Comparison of ENCODE assay signal across 13 cellular contexts in the genomic region with DNA sequence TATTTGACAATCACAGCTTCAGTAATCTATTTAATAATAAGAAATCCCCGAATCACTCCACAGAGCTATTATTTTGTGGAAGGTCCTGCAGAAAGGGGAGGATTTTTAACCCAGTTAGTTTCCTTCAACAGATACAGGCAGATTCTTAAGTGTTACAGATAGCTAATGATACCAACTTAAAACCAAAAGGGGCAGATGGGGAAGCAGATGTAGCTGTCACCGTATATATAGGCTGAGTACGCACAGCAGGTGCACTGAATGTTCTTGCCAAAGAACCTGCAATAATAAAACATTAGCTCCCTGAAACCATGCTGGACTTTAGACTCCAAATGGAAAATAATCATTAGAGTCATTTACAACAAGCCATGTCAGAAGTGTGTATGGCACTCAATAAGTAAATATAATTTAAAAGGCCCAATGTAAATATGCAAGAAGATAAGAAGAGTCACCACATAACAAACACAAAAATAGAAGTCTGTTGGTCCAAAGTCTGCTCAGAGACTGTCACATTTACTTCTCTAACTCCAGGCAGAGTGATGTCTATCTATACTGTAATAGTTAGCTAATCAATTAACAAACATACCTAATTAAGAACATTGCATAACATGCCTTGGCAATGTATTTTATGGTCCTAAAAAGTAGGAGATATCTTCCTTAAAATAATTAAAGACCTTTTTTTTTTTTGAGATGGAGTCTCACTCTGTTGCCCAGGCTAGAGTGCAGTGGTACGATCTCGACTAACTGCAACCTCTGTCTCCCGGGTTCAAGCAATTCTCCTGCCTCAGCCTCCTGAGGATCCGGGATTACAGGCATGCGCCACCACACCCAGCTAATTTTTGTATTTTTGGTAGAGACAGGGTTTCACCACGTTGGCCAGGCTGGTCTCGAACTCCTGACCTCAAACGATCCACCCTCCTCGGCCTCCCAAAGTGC.
A peak's percentile ranks its signal among the peaks of the same experiment; 100 is the strongest.
DNase-seq lines count a peak whose midpoint lies in the region; ATAC-seq and TF ChIP-seq lines count a peak whose summit lies in the region.
"Had no signal": no experiment of that assay in that cellular context is flagged by ENCODE, and none has a peak within 500 bp of the region (broad histone marks: within the 10 kb centered on the region; RNA-seq: fewer than 3 reads in every experiment).

No MANE protein-coding gene starts in this region.

- H3K27me3 Mint-ChIP-seq in WTC11 (ENCODE audit: low read depth), result no peaks in the 10 kb centered on the region

- H3K27ac ChIP-seq in smooth muscle cell (ENCODE audit: low read depth), result no peak overlapping the region
- H3K27ac ChIP-seq: ascending aorta, coronary artery, prostate gland, thoracic aorta had no signal

- no peak overlapping the region for H3K4me2 ChIP-seq in smooth muscle cell

- H3K27me3 ChIP-seq in smooth muscle cell (ENCODE audit: low read depth), result no peaks in the 10 kb centered on the region
- H3K27me3 ChIP-seq: ascending aorta had no signal

- 98% methylated on average over 12 of the region's 12 CpGs for WGBS in smooth muscle cell (ENCODE audit: low lambda C conversion rate)

- H3K36me3 Mint-ChIP-seq in WTC11, result peaks cover 3% of the 10 kb centered on the region; the same call in 1 of the 2 replicates

- no peak for TF ChIP-seq CTCF in LNCaP clone FGC (IDR thresholded peaks at IDR 0.05; ENCODE audit: control insufficient read depth, extremely low read depth, insufficient read depth)
- TF ChIP-seq CTCF in WTC11 (IDR thresholded peaks at IDR 0.05), result no peak
- TF ChIP-seq CTCF in smooth muscle cell (IDR thresholded peaks at IDR 0.05; ENCODE audit: borderline replicate concordance, insufficient read depth, poor library complexity, severe bottlenecking), result no peak

- ATAC-seq in WTC11, result no peak
- ATAC-seq in HG03139 (IDR thresholded peaks at IDR 0.05; ENCODE audit: unreplicated experiment), result no peak

- H3K4me3 ChIP-seq in LNCaP clone FGC (ENCODE audit: low read depth, low read length) (no peak overlapping the region), smooth muscle cell (peak overlapping the region; percentile 1)
- H3K4me3 ChIP-seq: ascending aorta, coronary artery, prostate gland, thoracic aorta had no signal

- H3K9me3 Mint-ChIP-seq in WTC11, result no peaks in the 10 kb centered on the region; the same call in 1 of the 2 replicates

- DNase-seq in LNCaP clone FGC (ENCODE audit: low read depth) (peak; percentile 66), NCI-H2171 (lab: John Stamatoyannopoulos, UW) (peak; percentile 81), WTC11 (ENCODE audit: low spot score) (no peak), smooth muscle cell (lab: John Stamatoyannopoulos, UW; ENCODE audit: unreplicated experiment) (no peak), iPS-NIHi11 (ENCODE audit: low spot score) (no peak)
- no peak for DNase-seq in effector CD4-positive, alpha-beta T cell
- DNase-seq: activated CD8-positive, alpha-beta memory T cell treated with anti-CD3 and anti-CD28 coated beads for 24 hours; activated gamma-delta T cell treated with Interleukin-2 at 50 U/mL for 16 hours had no signal

- H3K27ac Mint-ChIP-seq in WTC11, result no peak overlapping the region

- no peak overlapping the region for H3K4me3 Mint-ChIP-seq in WTC11

- H3K9ac ChIP-seq in smooth muscle cell (ENCODE audit: low read depth), result no peak overlapping the region

- peaks cover 5% of the 10 kb centered on the region for H4K20me1 ChIP-seq in smooth muscle cell (ENCODE audit: low read depth)

- H3K79me2 ChIP-seq in smooth muscle cell (ENCODE audit: low read depth), result peaks cover 9% of the 10 kb centered on the region

- peaks cover 16% of the 10 kb centered on the region for H3F3A ChIP-seq in smooth muscle cell (ENCODE audit: low read depth)

- POLR2A ChIA-PET in WTC11 (lab: Charles Lee), result interaction anchor here (0.7 kb wide), 1 partner anchor 901 kb away, joined by 3 read pairs; no protein-coding TSS in a partner anchor

- no peaks in the 10 kb centered on the region for H3K36me3 ChIP-seq in smooth muscle cell (ENCODE audit: low read depth)
- H3K36me3 ChIP-seq: ascending aorta, prostate gland, thoracic aorta had no signal

- peaks cover 5% of the 10 kb centered on the region for H3K4me1 ChIP-seq in smooth muscle cell (ENCODE audit: low read depth)
- H3K4me1 ChIP-seq: ascending aorta, prostate gland had no signal

- H3K9me3 ChIP-seq in smooth muscle cell (replicated peaks; ENCODE audit: low read depth), result no peaks in the 10 kb centered on the region
- H3K9me3 ChIP-seq: ascending aorta, prostate gland, thoracic aorta had no signal

- CTCF ChIA-PET in WTC11 (lab: Charles Lee), result interaction anchor here (1.0 to 2.1 kb wide), 4 partner anchors 9 to 10 kb away, joined by 3 to 9 read pairs (median 4); no protein-coding TSS in a partner anchor

- H3K4me1 Mint-ChIP-seq in WTC11, result no peaks in the 10 kb centered on the region

- H2AFZ ChIP-seq in smooth muscle cell (ENCODE audit: low read depth), result no peak overlapping the region

TF ChIP-seq in WTC11, 78 proteins besides CTCF, POLR2A, EP300 and RAD21:
- TF ChIP-seq CBFB (CRISPR knock-in tag; IDR thresholded peaks at IDR 0.05; ENCODE audit: low read depth) (no peak), GABPB1 (CRISPR knock-in tag; IDR thresholded peaks at IDR 0.05) (peak; percentile 77)

Comparison
In these comparisons a context has a peak if more than half of its experiments do, and no peak if none do; other contexts are left out.
1. DNase-seq: peak in LNCaP clone FGC (single experiment) and NCI-H2171 (single experiment); none in WTC11 (single experiment), smooth muscle cell (single experiment), effector CD4-positive, alpha-beta T cell (single experiment) and iPS-NIHi11 (single experiment).